Comparison of ENCODE assay signal across 28 cellular contexts in genomic region chr3:30314757-30315156, GRCh38.
DNase-seq lines count a peak whose midpoint lies in the region; ATAC-seq and TF ChIP-seq lines count a peak whose summit lies in the region.
"Had no signal": no experiment of that assay in that cellular context is flagged by ENCODE, and none has a peak within 500 bp of the region (broad histone marks: within the 10 kb centered on the region; RNA-seq: fewer than 3 reads in every experiment).

No MANE protein-coding gene starts in this region.

- peak overlapping the region; percentile 59; the same call in 1 of the 2 replicates for H2AFZ ChIP-seq in SK-N-SH (ENCODE audit: low read depth)

- CTCF ChIA-PET in SK-N-SH (lab: Yijun Ruan, JAX): no interaction called here

- H3K4me3 ChIP-seq in SK-N-SH (ENCODE audit: low read depth in 2 of 2, low read length in 1 of 2) (no peak overlapping the region), adipocyte (ENCODE audit: low read length) (peak overlapping the region; percentile 51), right cardiac atrium (ENCODE audit: low read length) (no peak overlapping the region), uterus (no peak overlapping the region)
- H3K4me3 ChIP-seq: colonic mucosa, GM12878, upper lobe of right lung had no signal

- H3K79me2 ChIP-seq in SK-N-SH (ENCODE audit: insufficient read depth): no peaks in the 10 kb centered on the region

- 93% methylated on average over 2 of the region's 2 CpGs for WGBS in SK-N-SH (ENCODE audit: low lambda C conversion rate)
- WGBS in right cardiac atrium: 61% methylated on average over 2 of the region's 2 CpGs

- H3K27ac ChIP-seq in SK-N-SH (ENCODE audit: low read depth in 2 of 2, low read length in 1 of 2) (peak overlapping the region in 1 of 2 experiments; percentile 17; a peak in 1 of 4 replicates), right cardiac atrium (ENCODE audit: low read length) (no peak overlapping the region), uterus (peak overlapping the region; percentile 50 to 65)
- H3K27ac ChIP-seq: 22Rv1, colonic mucosa, epithelial cell of prostate, HL-60, upper lobe of right lung had no signal

- H3K27me3 ChIP-seq in SK-N-SH (ENCODE audit: insufficient read depth) (no peaks in the 10 kb centered on the region), adipocyte (replicated peaks; ENCODE audit: control insufficient read depth, insufficient read depth, low read length) (no peaks in the 10 kb centered on the region), right cardiac atrium (ENCODE audit: control insufficient read depth, insufficient read depth) (no peaks in the 10 kb centered on the region), uterus (no peaks in the 10 kb centered on the region)
- H3K27me3 ChIP-seq: colonic mucosa, neutrophil, upper lobe of right lung had no signal

- no peak for DNase-seq in SK-N-SH
- DNase-seq in adipocyte (ENCODE audit: low read depth): no peak
- peak in 1 of 3 donors; percentile 40 for DNase-seq in right cardiac atrium
- DNase-seq in uterus: no peak
- no peak for DNase-seq in NCI-H1694 (lab: John Stamatoyannopoulos, UW)
- no peak for DNase-seq in activated CD4-positive, alpha-beta T cell treated with anti-CD3 and anti-CD28 coated beads, Interleukin-2, amount 50 U/mL, for 1 hour
- no peak for DNase-seq in anterior cingulate cortex (lab: John Stamatoyannopoulos, UW)
- DNase-seq: activated CD4-positive, alpha-beta T cell treated with anti-CD3 and anti-CD28 coated beads, Interleukin-2, amount 10 ng/mL, durations not matched to agents 7 days and 5 days; activated naive CD4-positive, alpha-beta T cell; activated T-cell treated with anti-CD3 and anti-CD28 coated beads, Interleukin-2, amount 50 U/mL, for 72 hours; CD4-positive, CD25-positive, alpha-beta regulatory T cell; colonic mucosa; effector CD8-positive, alpha-beta T cell; foreskin melanocyte; Kasumi-1; left colon; NCI-H1694 treated with DMSO at 0.1 percent for 48 hours; NCI-H2171; NCI-H510A; stimulated activated CD4-positive, alpha-beta T cell treated with anti-CD3 and anti-CD28 coated beads, Interleukin-2, amount 100 ng/mL, for 24 hours; upper lobe of right lung had no signal

- ATAC-seq in SK-N-SH treated with all-trans-retinoic acid at 6 μM for 48 hours (no peak), right cardiac atrium (peak; percentile 56 to 61)
- ATAC-seq: activated T-cell treated with anti-CD3 and anti-CD28 coated beads, Interleukin-2, amount 50 U/mL, for 72 hours; GM12878; left colon; upper lobe of right lung; WTC11 had no signal

- H3K36me3 ChIP-seq in SK-N-SH (replicated peaks in 1 of 2; ENCODE audit: control insufficient read depth in 1 of 2, insufficient read depth in 2 of 2, low read length in 1 of 2) (no peaks in the 10 kb centered on the region), adipocyte (ENCODE audit: control insufficient read depth, insufficient read depth, low read length, severe bottlenecking) (no peaks in the 10 kb centered on the region), uterus (no peaks in the 10 kb centered on the region)
- H3K36me3 ChIP-seq: colonic mucosa, neutrophil, upper lobe of right lung had no signal

- TF ChIP-seq RAD21 in SK-N-SH (IDR thresholded peaks at IDR 0.05; ENCODE audit: low read length): no peak

- H3K4me1 ChIP-seq in SK-N-SH (ENCODE audit: control insufficient read depth in 1 of 2, insufficient read depth in 2 of 2, low read depth in 1 of 2, low read length in 1 of 2) (peaks cover under 1 to 7% of the 10 kb centered on the region in 2 experiments; a peak in 2 of 4 replicates), adipocyte (ENCODE audit: control insufficient read depth, insufficient read depth, low read length) (peaks cover 45% of the 10 kb centered on the region), right cardiac atrium (ENCODE audit: control insufficient read depth, insufficient read depth, low read length) (no peaks in the 10 kb centered on the region), uterus (no peaks in the 10 kb centered on the region)
- H3K4me1 ChIP-seq: colonic mucosa, upper lobe of right lung had no signal

- no peak for TF ChIP-seq EP300 in SK-N-SH (IDR thresholded peaks at IDR 0.05; ENCODE audit: borderline replicate concordance in 1 of 2, low read depth in 1 of 2, low read length in 1 of 2)

- no peaks in the 10 kb centered on the region for H3K9me2 ChIP-seq in SK-N-SH

- no peak for TF ChIP-seq POLR2A in uterus (IDR thresholded peaks at IDR 0.05)

- peaks cover 9% of the 10 kb centered on the region for H3F3A ChIP-seq in SK-N-SH (replicated peaks; ENCODE audit: insufficient read depth)

- no peak overlapping the region for H3K9ac ChIP-seq in SK-N-SH
- H3K9ac ChIP-seq in adipocyte (ENCODE audit: low read length): peak overlapping the region; percentile 71

- TF ChIP-seq CTCF in SK-N-SH (IDR thresholded peaks at IDR 0.05) (no peak), uterus (IDR thresholded peaks at IDR 0.05) (no peak)

- H3K9me3 ChIP-seq in SK-N-SH: peaks cover 16% of the 10 kb centered on the region; the same call in 1 of the 2 replicates
- H3K9me3 ChIP-seq in adipocyte (ENCODE audit: control insufficient read depth, low read length): peaks cover 4% of the 10 kb centered on the region
- H3K9me3 ChIP-seq in right cardiac atrium (ENCODE audit: control insufficient read depth, low read length): no peaks in the 10 kb centered on the region
- no peaks in the 10 kb centered on the region for H3K9me3 ChIP-seq in uterus
- H3K9me3 ChIP-seq: colonic mucosa, neutrophil, upper lobe of right lung had no signal

- POLR2A ChIA-PET in SK-N-SH (lab: Yijun Ruan, JAX): no interaction called here

- no peaks in the 10 kb centered on the region for H4K20me1 ChIP-seq in SK-N-SH (ENCODE audit: insufficient read depth)

- H3K4me2 ChIP-seq in SK-N-SH: no peak overlapping the region

- intact Hi-C loops in right cardiac atrium (cut with DNase I) (loop anchor here in 1 of 4 donors (10.0 kb wide), 2 partner anchors 380 to 420 kb away; no protein-coding TSS in a partner anchor), uterus (cut with DNase I; ENCODE audit: low total_unique reads) (no loop called here)

TF ChIP-seq in SK-N-SH, 30 proteins besides CTCF, POLR2A, EP300 and RAD21 (continues in another document):
- no peak for TF ChIP-seq MAX (IDR thresholded peaks at IDR 0.05; ENCODE audit: low read depth)
- TF ChIP-seq RFX5 (IDR thresholded peaks at IDR 0.05; ENCODE audit: low read length): no peak
- TF ChIP-seq GABPA (IDR thresholded peaks at IDR 0.05; ENCODE audit: low read depth): no peak
- no peak for TF ChIP-seq SMC3 (IDR thresholded peaks at IDR 0.05; ENCODE audit: low read depth, low read length)
- TF ChIP-seq IRF3 (IDR thresholded peaks at IDR 0.05; ENCODE audit: low read depth, low read length): no peak
- no peak for TF ChIP-seq JUND (IDR thresholded peaks at IDR 0.05)
- TF ChIP-seq TCF12 (IDR thresholded peaks at IDR 0.05): no peak
- TF ChIP-seq TEAD4 (IDR thresholded peaks at IDR 0.05; ENCODE audit: borderline replicate concordance, insufficient read depth): no peak
- TF ChIP-seq ELF1 (IDR thresholded peaks at IDR 0.05): no peak
- TF ChIP-seq TAF1 (IDR thresholded peaks at IDR 0.05; ENCODE audit: borderline replicate concordance, low read depth, low read length): no peak
- TF ChIP-seq NRF1 (IDR thresholded peaks at IDR 0.05; ENCODE audit: low read depth, low read length): no peak
- TF ChIP-seq GATA2 (CRISPR knock-in tag; IDR thresholded peaks at IDR 0.05): no peak

TF ChIP-seq in SK-N-SH treated with all-trans-retinoic acid at 6 μM for 48 hours, 23 proteins besides CTCF, POLR2A, EP300 and RAD21 (continues in another document):
- no peak for TF ChIP-seq PATZ1 (CRISPR knock-in tag; IDR thresholded peaks at IDR 0.05; ENCODE audit: borderline replicate concordance)
- TF ChIP-seq SNAI2 (CRISPR knock-in tag; IDR thresholded peaks at IDR 0.05): no peak
- no peak for TF ChIP-seq ZNF565 (CRISPR knock-in tag; conservative IDR thresholded peaks at IDR 0.05; ENCODE audit: low read depth)
- TF ChIP-seq CSDC2 (CRISPR knock-in tag; IDR thresholded peaks at IDR 0.05): no peak
- no peak for TF ChIP-seq ISL1 (CRISPR knock-in tag; IDR thresholded peaks at IDR 0.05)
- no peak for TF ChIP-seq CSRNP3 (CRISPR knock-in tag; IDR thresholded peaks at IDR 0.05)
- TF ChIP-seq ZNF8 (CRISPR knock-in tag; IDR thresholded peaks at IDR 0.05): no peak
